In the genomic region with DNA sequence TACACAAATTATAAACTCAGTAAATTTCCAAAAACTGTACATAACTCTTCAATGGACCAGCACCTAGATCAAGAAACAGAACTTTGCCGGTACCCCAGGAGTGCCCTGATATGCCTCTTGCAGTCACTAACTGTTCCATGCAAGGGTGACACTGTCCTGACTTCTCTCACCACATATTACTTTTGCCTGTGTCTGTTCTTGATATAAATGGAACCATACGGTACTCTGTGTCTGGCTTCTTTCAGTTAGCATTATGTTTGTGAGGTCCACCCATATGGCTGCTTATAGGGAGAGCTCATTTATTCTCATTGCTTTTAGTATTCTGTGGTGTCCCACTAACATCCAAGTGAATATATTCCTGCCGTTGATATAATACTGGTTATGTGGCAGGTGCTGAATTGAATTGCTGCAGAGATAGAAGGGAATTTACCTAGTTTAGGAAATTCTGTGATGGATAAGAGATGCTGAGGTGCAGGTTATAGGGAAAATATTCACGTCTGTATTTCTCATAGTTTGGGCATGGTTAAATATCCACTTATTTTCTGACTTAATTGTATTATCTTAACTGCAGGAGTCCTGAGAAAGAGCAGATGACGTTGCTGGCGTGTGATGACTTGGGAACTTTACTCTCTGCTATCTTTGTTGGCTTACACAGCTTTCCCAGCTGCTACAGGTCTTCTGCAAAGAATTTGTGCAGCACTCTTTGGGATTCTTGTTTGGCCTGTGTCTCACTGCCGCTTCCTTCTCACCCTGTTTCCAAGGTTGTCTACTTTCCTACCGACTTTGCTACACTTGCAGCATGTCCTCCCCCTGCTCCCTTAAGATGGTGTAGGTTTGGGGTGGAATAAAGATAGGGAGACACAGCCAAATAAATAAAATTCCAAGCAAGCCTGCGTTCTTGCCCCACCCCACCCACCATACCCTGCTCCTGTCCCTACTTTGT, we compare ENCODE assay signal across 10 cellular contexts.
DNase-seq lines count a peak whose midpoint lies in the region; ATAC-seq and TF ChIP-seq lines count a peak whose summit lies in the region.
"Had no signal": no experiment of that assay in that cellular context is flagged by ENCODE, and none has a peak within 500 bp of the region (broad histone marks: within the 10 kb centered on the region; RNA-seq: fewer than 3 reads in every experiment).

No MANE protein-coding gene starts in this region.

- peaks cover 6% of the 10 kb centered on the region for H3K79me2 ChIP-seq in H9 (ENCODE audit: insufficient read depth, low read length)

- DNase-seq in H9, result no peak
- no peak for DNase-seq in SK-N-MC (ENCODE audit: low read depth, low spot score)
- DNase-seq in fibroblast of mammary gland (ENCODE audit: low read depth), result peak; percentile 66
- peak in 3 of 5 donors; percentile 35 to 54 (median 48) for DNase-seq in ovary
- no peak for DNase-seq in effector memory CD4-positive, alpha-beta T cell
- DNase-seq: activated CD8-positive, alpha-beta memory T cell treated with anti-CD3 and anti-CD28 coated beads, Interleukin-2, amount 10 ng/mL, durations not matched to agents 7 days and 5 days had no signal

- peak overlapping the region; percentile 76 for H2BK12ac ChIP-seq in H9 (ENCODE audit: insufficient read length, low read depth, low read length)

- H2BK5ac ChIP-seq in H9 (ENCODE audit: insufficient read length, low read length), result no peak overlapping the region

- no peak overlapping the region for H2BK120ac ChIP-seq in H9 (ENCODE audit: low read depth, low read length, poor library complexity, severe bottlenecking)

- H3K36me3 ChIP-seq in SK-N-MC (ENCODE audit: insufficient read depth, low read length) (no peaks in the 10 kb centered on the region), ovary (no peaks in the 10 kb centered on the region)
- peaks cover 9% of the 10 kb centered on the region for H3K36me3 ChIP-seq in effector memory CD4-positive, alpha-beta T cell (ENCODE audit: control insufficient read depth, insufficient read depth, low read length)

- H3K27me3 Mint-ChIP-seq in H9 (ENCODE audit: low read depth), result no peaks in the 10 kb centered on the region; the same call in 1 of the 2 replicates
- H3K27me3 Mint-ChIP-seq: activated CD8-positive, alpha-beta memory T cell treated with anti-CD3 and anti-CD28 coated beads, Interleukin-2, amount 10 ng/mL, durations not matched to agents 7 days and 5 days had no signal

- H3K23me2 ChIP-seq in H9 (ENCODE audit: insufficient read length, low read depth, low read length, poor library complexity, severe bottlenecking), result no peaks in the 10 kb centered on the region

- peak overlapping the region; percentile 95 to 97 (median 95) for H3K27ac Mint-ChIP-seq in H9
- H3K27ac Mint-ChIP-seq: activated CD8-positive, alpha-beta memory T cell treated with anti-CD3 and anti-CD28 coated beads, Interleukin-2, amount 10 ng/mL, durations not matched to agents 7 days and 5 days had no signal

- peak overlapping the region; percentile 59 for H3K18ac ChIP-seq in H9 (ENCODE audit: insufficient read length, low read depth, low read length)

- no peak overlapping the region for H4K91ac ChIP-seq in H9 (ENCODE audit: insufficient read length, low read depth, low read length)

- H3K79me1 ChIP-seq in H9 (ENCODE audit: insufficient read depth, low read depth, low read length, poor library complexity, severe bottlenecking), result peaks cover 5% of the 10 kb centered on the region

- H2BK20ac ChIP-seq in H9 (ENCODE audit: low read depth, low read length, poor library complexity, severe bottlenecking), result no peak overlapping the region

- H3T11ph ChIP-seq in H9 (ENCODE audit: low read length), result no peak overlapping the region

- peak overlapping the region; percentile 43 for H3K9ac ChIP-seq in H9 (ENCODE audit: extremely low read depth, insufficient read length, low read length)
- H3K9ac ChIP-seq in SK-N-MC (ENCODE audit: insufficient read length), result no peak overlapping the region

- no peak overlapping the region for H2AK5ac ChIP-seq in H9 (ENCODE audit: insufficient read length, low read length)

- peak overlapping the region; percentile 40; the same call in 1 of the 2 replicates for H3K14ac ChIP-seq in H9 (ENCODE audit: insufficient read depth, low read length)

- no peak overlapping the region for H3K56ac ChIP-seq in H9 (ENCODE audit: insufficient read length, low read depth, low read length)

- TF ChIP-seq CTCF in H9 (conservative IDR thresholded peaks at IDR 0.05) (no peak), fibroblast of mammary gland (conservative IDR thresholded peaks at IDR 0.05; ENCODE audit: control insufficient read depth, insufficient read depth, low read depth, low read length) (no peak), ovary (IDR thresholded peaks at IDR 0.05) (no peak)

- H3K4me1 Mint-ChIP-seq in H9, result peaks cover 63 to 70% of the 10 kb centered on the region in 2 experiments

- H3K9me3 ChIP-seq in H9 (ENCODE audit: control insufficient read depth, low read depth, low read length) (no peaks in the 10 kb centered on the region), SK-N-MC (ENCODE audit: low read depth, low read length) (no peaks in the 10 kb centered on the region), ovary (no peaks in the 10 kb centered on the region)
- H3K9me3 ChIP-seq in effector memory CD4-positive, alpha-beta T cell (ENCODE audit: control insufficient read depth, low read length), result no peaks in the 10 kb centered on the region

- H3K27ac ChIP-seq in H9 (ENCODE audit: insufficient read length, low read depth, low read length) (peak overlapping the region; percentile 92), SK-N-MC (peak overlapping the region; percentile 75), ovary (no peak overlapping the region)
- H3K27ac ChIP-seq in effector memory CD4-positive, alpha-beta T cell (ENCODE audit: insufficient read depth, low read length, poor library complexity, severe bottlenecking), result no peak overlapping the region

- intact Hi-C loops in ovary (cut with DNase I), result no loop called here

- no peaks in the 10 kb centered on the region; a peak in 1 of 7 replicates for H3K36me3 Mint-ChIP-seq in H9 (ENCODE audit: insufficient read depth in 1 of 3, low read depth in 3 of 3)

- no peak overlapping the region for H2AFZ ChIP-seq in H9 (ENCODE audit: low read length)

- WGBS in H9 (ENCODE audit: extremely low coverage, insufficient read length, low lambda C conversion rate), result no CpG with 5 or more reads among the region's 9 CpGs
- 22 to 25% (median 23%) methylated on average over 9 of the region's 9 CpGs for WGBS in ovary, 3 donors

- H3K9me3 Mint-ChIP-seq in H9, result no peaks in the 10 kb centered on the region

- H3K4me2 ChIP-seq in H9 (ENCODE audit: insufficient read depth, insufficient read length, low read length), result peak overlapping the region; percentile 63

- peak overlapping the region; percentile 52 for H4K8ac ChIP-seq in H9 (replicated peaks; ENCODE audit: insufficient read length, low read depth, low read length)

- H2BK15ac ChIP-seq in H9 (ENCODE audit: low read depth, low read length), result no peak overlapping the region

- H3K23ac ChIP-seq in H9 (ENCODE audit: insufficient read length, low read depth, low read length), result no peak overlapping the region

- H4K20me1 ChIP-seq in H9 (ENCODE audit: control insufficient read depth, insufficient read depth, insufficient read length), result no peaks in the 10 kb centered on the region

- H3K4me1 ChIP-seq in H9 (ENCODE audit: insufficient read depth, low read length), result peaks cover 15% of the 10 kb centered on the region
- H3K4me1 ChIP-seq in ovary (ENCODE audit: insufficient read depth), result peaks cover 14% of the 10 kb centered on the region
- H3K4me1 ChIP-seq in effector memory CD4-positive, alpha-beta T cell (ENCODE audit: control insufficient read depth, insufficient read depth, low read length, poor library complexity, severe bottlenecking), result no peaks in the 10 kb centered on the region

- no peaks in the 10 kb centered on the region for H3K27me3 ChIP-seq in H9 (ENCODE audit: insufficient read depth, low read length)
- H3K27me3 ChIP-seq in ovary, result no peaks in the 10 kb centered on the region
- no peaks in the 10 kb centered on the region for H3K27me3 ChIP-seq in effector memory CD4-positive, alpha-beta T cell (replicated peaks; ENCODE audit: control insufficient read depth, insufficient read depth, low read length, poor library complexity, severe bottlenecking)

- ATAC-seq in HG02610 (IDR thresholded peaks at IDR 0.05; ENCODE audit: unreplicated experiment) (no peak), HG02852 (IDR thresholded peaks at IDR 0.05; ENCODE audit: unreplicated experiment) (no peak), HG03520 (IDR thresholded peaks at IDR 0.05; ENCODE audit: unreplicated experiment) (no peak)
- ATAC-seq: activated CD8-positive, alpha-beta memory T cell treated with anti-CD3 and anti-CD28 coated beads, Interleukin-2, amount 10 ng/mL, durations not matched to agents 7 days and 5 days had no signal

- no peak overlapping the region for H4K5ac ChIP-seq in H9 (ENCODE audit: insufficient read length, low read depth, low read length)

- peak overlapping the region; percentile 6 to 26; a peak in 2 of 5 replicates for H3K4me3 Mint-ChIP-seq in H9
- H3K4me3 Mint-ChIP-seq: activated CD8-positive, alpha-beta memory T cell treated with anti-CD3 and anti-CD28 coated beads, Interleukin-2, amount 10 ng/mL, durations not matched to agents 7 days and 5 days had no signal

- H3K4me3 ChIP-seq in SK-N-MC (peak overlapping the region; percentile 50), fibroblast of mammary gland (ENCODE audit: control insufficient read depth, low read depth, low read length) (no peak overlapping the region), ovary (no peak overlapping the region)
- no peak overlapping the region for H3K4me3 ChIP-seq in effector memory CD4-positive, alpha-beta T cell (ENCODE audit: insufficient read depth, low read depth, low read length, poor library complexity, severe bottlenecking)
- H3K4me3 ChIP-seq: GM12878 had no signal

- no peak for TF ChIP-seq POLR2A in ovary (IDR thresholded peaks at IDR 0.05)

- H3K4ac ChIP-seq in H9 (ENCODE audit: low read depth, low read length), result no peak overlapping the region

- TF ChIP-seq EP300 in ovary (IDR thresholded peaks at IDR 0.05), result no peak

Comparison
In these comparisons a context has a peak if more than half of its experiments do, and no peak if none do; other contexts are left out.
1. DNase-seq: peak in fibroblast of mammary gland (single experiment) and ovary (3 of 5); none in H9 (single experiment), SK-N-MC (single experiment) and effector memory CD4-positive, alpha-beta T cell (0 of 3).
2. H3K27ac ChIP-seq: peak in H9 (single experiment) and SK-N-MC (single experiment); none in ovary (0 of 2) and effector memory CD4-positive, alpha-beta T cell (single experiment).